ENCODE assay signal across 29 cellular contexts in genomic region chr7:37947840-37948198, GRCh38. TPM values are rescaled to one million over a fixed set of nuclear protein-coding genes. Genes with fewer than 3 reads are reported as not detected.
"Had no signal": no experiment of that assay in that cellular context is flagged by ENCODE, and none has a peak within 500 bp of the region (broad histone marks: within the 10 kb centered on the region; RNA-seq: fewer than 3 reads in every experiment).

No MANE protein-coding gene starts in this region.

- H3K4me3 Mint-ChIP-seq: activated CD4-positive, alpha-beta T cell treated with anti-CD3 and anti-CD28 coated beads for 36 hours; activated CD8-positive, alpha-beta memory T cell treated with anti-CD3 and anti-CD28 coated beads, Interleukin-2, amount 10 ng/mL, durations not matched to agents 7 days and 5 days; activated CD8-positive, alpha-beta T cell treated with anti-CD3 and anti-CD28 coated beads, Interleukin-2, amount 10 ng/mL, durations not matched to agents 7 days and 5 days; dendritic cell treated with granulocyte-macrophage colony-stimulating factor and Interleukin-4, amounts not matched to agents 40 ng/mL and 50 ng/mL, for 4 days; memory B cell; naive thymus-derived CD8-positive, alpha-beta T cell; stimulated activated naive B cell treated with anti-CD40 and anti-IgM and Interleukin-4, amounts not matched to agents 10 μg/mL and 1 μg/mL and 100 μg/mL, for 72 hours; T-helper 2 cell treated with Interferon-gamma antibody and Interleukin-4, amounts not matched to agents 5 μg/mL and 100 μg/mL, for 36 hours had no signal

- H3K36me3 ChIP-seq: adrenal gland, esophagus squamous epithelium, uterus had no signal

- H3K4me3 ChIP-seq: adrenal gland, body of pancreas, esophagus squamous epithelium, thoracic aorta, uterus had no signal

- H3K27me3 ChIP-seq: adrenal gland, body of pancreas, esophagus squamous epithelium, uterus had no signal

- H3K27me3 Mint-ChIP-seq: activated CD4-positive, alpha-beta T cell treated with anti-CD3 and anti-CD28 coated beads for 36 hours; activated CD8-positive, alpha-beta memory T cell treated with anti-CD3 and anti-CD28 coated beads, Interleukin-2, amount 10 ng/mL, durations not matched to agents 7 days and 5 days; naive thymus-derived CD8-positive, alpha-beta T cell; stimulated activated naive B cell treated with anti-CD40 and anti-IgM and Interleukin-4, amounts not matched to agents 10 μg/mL and 1 μg/mL and 100 μg/mL, for 72 hours had no signal

- H3K9me3 Mint-ChIP-seq: activated naive CD4-positive, alpha-beta T cell treated with anti-CD3 and anti-CD28 coated beads, Interleukin-2, amount 50 U/mL, for 72 hours; activated T-helper 2 cell treated with anti-CD3 and anti-CD28 coated beads, Interferon-gamma antibody, Interleukin-2, Interleukin-4, amounts not matched to agents 10 μg/mL and 5 μg/mL and 100 μg/mL, durations not matched to agents 14 hours and 24 hours and 36 hours; dendritic cell treated with granulocyte-macrophage colony-stimulating factor and Interleukin-4, amounts not matched to agents 40 ng/mL and 50 ng/mL, for 4 days; naive thymus-derived CD8-positive, alpha-beta T cell; T-helper 2 cell treated with Interferon-gamma antibody and Interleukin-4, amounts not matched to agents 5 μg/mL and 100 μg/mL, for 36 hours had no signal

- DNase-seq: activated CD4-positive, alpha-beta T cell treated with anti-CD3 and anti-CD28 coated beads for 36 hours; activated CD4-positive, CD25-positive, alpha-beta regulatory T cell; activated CD8-positive, alpha-beta memory T cell treated with anti-CD3 and anti-CD28 coated beads, Interleukin-2, amount 10 ng/mL, durations not matched to agents 7 days and 5 days; activated CD8-positive, alpha-beta T cell treated with anti-CD3 and anti-CD28 coated beads, Interleukin-2, amount 10 ng/mL, durations not matched to agents 7 days and 5 days; activated naive CD4-positive, alpha-beta T cell; activated T-cell treated with anti-CD3 and anti-CD28 coated beads, Interleukin-2, amount 50 U/mL, for 48 hours; adrenal gland; aorta; body of pancreas; central memory CD4-positive, alpha-beta T cell; esophagus squamous epithelium; foreskin melanocyte; naive thymus-derived CD8-positive, alpha-beta T cell; stimulated activated CD4-positive, alpha-beta T cell treated with anti-CD3 and anti-CD28 coated beads, Interleukin-15, amount 100 ng/mL, for 24 hours; stimulated activated CD4-positive, alpha-beta T cell treated with anti-CD3 and anti-CD28 coated beads, Interleukin-2, amount 100 ng/mL, for 24 hours; stimulated activated naive B cell treated with anti-CD40 and anti-IgM and Interleukin-4, amounts not matched to agents 10 μg/mL and 1 μg/mL and 100 μg/mL, for 72 hours; T-helper 1 cell; trophoblast cell; uterus had no signal

- H3K27ac Mint-ChIP-seq: activated CD4-positive, alpha-beta T cell treated with anti-CD3 and anti-CD28 coated beads for 36 hours; activated CD8-positive, alpha-beta memory T cell treated with anti-CD3 and anti-CD28 coated beads, Interleukin-2, amount 10 ng/mL, durations not matched to agents 7 days and 5 days; activated CD8-positive, alpha-beta T cell treated with anti-CD3 and anti-CD28 coated beads, Interleukin-2, amount 10 ng/mL, durations not matched to agents 7 days and 5 days; activated naive CD4-positive, alpha-beta T cell treated with anti-CD3 and anti-CD28 coated beads, Interleukin-2, amount 50 U/mL, for 72 hours; activated T-helper 2 cell treated with anti-CD3 and anti-CD28 coated beads, Interferon-gamma antibody, Interleukin-2, Interleukin-4, amounts not matched to agents 10 μg/mL and 5 μg/mL and 100 μg/mL, durations not matched to agents 14 hours and 24 hours and 36 hours; dendritic cell treated with granulocyte-macrophage colony-stimulating factor and Interleukin-4, amounts not matched to agents 40 ng/mL and 50 ng/mL, for 4 days; memory B cell; stimulated activated naive B cell treated with anti-CD40 and anti-IgM and Interleukin-4, amounts not matched to agents 10 μg/mL and 1 μg/mL and 100 μg/mL, for 72 hours; T-helper 2 cell treated with Interferon-gamma antibody and Interleukin-4, amounts not matched to agents 5 μg/mL and 100 μg/mL, for 36 hours had no signal

- H3K36me3 Mint-ChIP-seq: activated CD8-positive, alpha-beta memory T cell treated with anti-CD3 and anti-CD28 coated beads, Interleukin-2, amount 10 ng/mL, durations not matched to agents 7 days and 5 days; activated naive CD4-positive, alpha-beta T cell treated with anti-CD3 and anti-CD28 coated beads, Interleukin-2, amount 50 U/mL, for 72 hours; memory B cell; naive thymus-derived CD8-positive, alpha-beta T cell; stimulated activated naive B cell treated with anti-CD40 and anti-IgM and Interleukin-4, amounts not matched to agents 10 μg/mL and 1 μg/mL and 100 μg/mL, for 72 hours had no signal

- FAIRE-seq: endometrium, islet of Langerhans had no signal

- ATAC-seq: activated CD4-positive, alpha-beta T cell treated with anti-CD3 and anti-CD28 coated beads for 36 hours; activated CD8-positive, alpha-beta memory T cell treated with anti-CD3 and anti-CD28 coated beads, Interleukin-2, amount 10 ng/mL, durations not matched to agents 7 days and 5 days; activated CD8-positive, alpha-beta T cell treated with anti-CD3 and anti-CD28 coated beads, Interleukin-2, amount 10 ng/mL, durations not matched to agents 7 days and 5 days; activated naive CD4-positive, alpha-beta T cell treated with anti-CD3 and anti-CD28 coated beads, Interleukin-2, amount 50 U/mL, for 72 hours; body of pancreas; naive thymus-derived CD8-positive, alpha-beta T cell; stimulated activated naive B cell treated with anti-CD40 and anti-IgM and Interleukin-4, amounts not matched to agents 10 μg/mL and 1 μg/mL and 100 μg/mL, for 72 hours had no signal

- H3K27ac ChIP-seq: adrenal gland, body of pancreas, epithelial cell of prostate, esophagus squamous epithelium, thoracic aorta, uterus had no signal

- H3K4me1 Mint-ChIP-seq: activated CD4-positive, alpha-beta T cell treated with anti-CD3 and anti-CD28 coated beads for 36 hours; activated CD8-positive, alpha-beta memory T cell treated with anti-CD3 and anti-CD28 coated beads, Interleukin-2, amount 10 ng/mL, durations not matched to agents 7 days and 5 days had no signal

- H3K9me3 ChIP-seq: adrenal gland, body of pancreas, esophagus squamous epithelium, thoracic aorta, uterus had no signal

RNA-seq across cellular contexts. Expression of gene SFRP4, which starts 31.2 kb away (rescaled TPM):
- total RNA-seq: activated CD4-positive, alpha-beta T cell treated with anti-CD3 and anti-CD28 coated beads for 36 hours; activated CD8-positive, alpha-beta memory T cell treated with anti-CD3 and anti-CD28 coated beads, Interleukin-2, amount 10 ng/mL, durations not matched to agents 7 days and 5 days; activated CD8-positive, alpha-beta T cell treated with anti-CD3 and anti-CD28 coated beads, Interleukin-2, amount 10 ng/mL, durations not matched to agents 7 days and 5 days; activated naive CD4-positive, alpha-beta T cell treated with anti-CD3 and anti-CD28 coated beads, Interleukin-2, amount 50 U/mL, for 72 hours; activated T-helper 2 cell treated with anti-CD3 and anti-CD28 coated beads, Interferon-gamma antibody, Interleukin-2, Interleukin-4, amounts not matched to agents 10 μg/mL and 5 μg/mL and 100 μg/mL, durations not matched to agents 14 hours and 24 hours and 36 hours; glomerular endothelial cell; naive thymus-derived CD8-positive, alpha-beta T cell had no signal
- polyA plus RNA-seq: naive thymus-derived CD8-positive, alpha-beta T cell had no signal
